Comparison of ENCODE assay signal across 9 cellular contexts in genomic region chr15:73753250-73754130, GRCh38. TPM values are rescaled to one million over a fixed set of nuclear protein-coding genes. Genes with fewer than 3 reads are reported as not detected.
DNase-seq lines count a peak whose midpoint lies in the region; FAIRE-seq and TF ChIP-seq lines count a peak whose summit lies in the region.
"Had no signal": no experiment of that assay in that cellular context is flagged by ENCODE, and none has a peak within 500 bp of the region (broad histone marks: within the 10 kb centered on the region; RNA-seq: fewer than 3 reads in every experiment).

A gene with protein sequence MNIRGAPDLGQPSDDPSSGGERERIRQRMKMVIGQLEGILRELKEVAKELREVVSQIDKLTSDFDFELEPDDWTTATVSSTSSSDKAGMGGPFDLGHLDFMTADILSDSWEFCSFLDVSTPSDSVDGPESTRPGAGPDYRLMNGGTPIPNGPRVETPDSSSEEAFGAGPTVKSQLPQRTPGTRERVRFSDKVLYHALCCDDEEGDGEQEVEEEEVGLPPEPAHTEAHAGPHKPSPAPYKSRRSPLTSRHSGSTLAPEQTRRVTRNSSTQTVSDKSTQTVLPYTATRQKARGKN (minus strand): TSS chr15:73753351. CDS start chr15:73751130, 2,221 bp downstream.

- POLR2A ChIA-PET in activated CD4-positive, alpha-beta memory T cell treated with anti-CD3 and anti-CD28 coated beads for 36 hours (lab: Charles Lee) = no interaction called here

- H3K4me3 ChIP-seq in epithelial cell of proximal tubule (ENCODE audit: low read depth, low read length) = peak within 1 kb of the TSS; percentile 40
- H3K4me3 ChIP-seq in mesendoderm (ENCODE audit: low read length) = peak within 1 kb of the TSS; percentile 45
- peak within 1 kb of the TSS; percentile 55 for H3K4me3 ChIP-seq in urinary bladder (ENCODE audit: low read depth, low read length)

- H4K8ac ChIP-seq in mesendoderm (ENCODE audit: low read depth, low read length) = no peak within 1 kb of the TSS

- intact Hi-C loops in activated CD4-positive, alpha-beta memory T cell treated with anti-CD3 and anti-CD28 coated beads for 36 hours (cut with micrococcal nuclease) = no loop called here

- no peak within 1 kb of the TSS for H2BK120ac ChIP-seq in mesendoderm (ENCODE audit: low read depth, low read length)

- no CpG with 5 or more reads among the region's 44 CpGs for WGBS in mesendoderm (ENCODE audit: extremely low coverage, insufficient coverage, low lambda C conversion rate)
- WGBS in urinary bladder = 11% methylated on average over 44 of the region's 44 CpGs

- no peak within 1 kb of the TSS for H3K4ac ChIP-seq in mesendoderm (ENCODE audit: low read depth, low read length)

- H3K4me1 ChIP-seq in mesendoderm (ENCODE audit: control insufficient read depth, low read depth, low read length) = peaks cover 12% of the 10 kb centered on the region
- H3K4me1 ChIP-seq in urinary bladder (ENCODE audit: insufficient read depth) = no peaks in the 10 kb centered on the region

- H2BK5ac ChIP-seq in mesendoderm (ENCODE audit: low read length) = no peak within 1 kb of the TSS

- H4K5ac ChIP-seq in mesendoderm (ENCODE audit: low read length) = no peak within 1 kb of the TSS

- DNase-seq in NCI-H748 (lab: John Stamatoyannopoulos, UW; ENCODE audit: unreplicated experiment) (peak; percentile 27), NCI-H748 treated with DMSO at 0.1 percent for 48 hours (lab: John Stamatoyannopoulos, UW) (no peak), epithelial cell of proximal tubule (ENCODE audit: low read depth) (no peak), mesendoderm (peak; percentile 54), KG1 (lab: John Stamatoyannopoulos, UW) (no peak), D721Med (ENCODE audit: insufficient read length, low spot score) (no peak)
- no peak for DNase-seq in activated CD4-positive, alpha-beta memory T cell treated with anti-CD3 and anti-CD28 coated beads for 36 hours
- DNase-seq: CD4-positive, CD25-positive, alpha-beta regulatory T cell had no signal

- H3K79me2 ChIP-seq in mesendoderm (ENCODE audit: control insufficient read depth, insufficient read depth, low read length) = no peaks in the 10 kb centered on the region

- H3K4me2 ChIP-seq in mesendoderm (ENCODE audit: low read length) = peak within 1 kb of the TSS; percentile 84

- peak within 1 kb of the TSS; percentile 85 for H3K56ac ChIP-seq in mesendoderm (ENCODE audit: low read length)

- H3K27ac Mint-ChIP-seq in activated CD4-positive, alpha-beta memory T cell treated with anti-CD3 and anti-CD28 coated beads for 36 hours = no peak within 1 kb of the TSS
- H3K27ac Mint-ChIP-seq: CD4-positive, CD25-positive, alpha-beta regulatory T cell had no signal

- H3K4me3 Mint-ChIP-seq in activated CD4-positive, alpha-beta memory T cell treated with anti-CD3 and anti-CD28 coated beads for 36 hours = no peak within 1 kb of the TSS
- H3K4me3 Mint-ChIP-seq: CD4-positive, CD25-positive, alpha-beta regulatory T cell had no signal

- H3K4me1 Mint-ChIP-seq in activated CD4-positive, alpha-beta memory T cell treated with anti-CD3 and anti-CD28 coated beads for 36 hours (ENCODE audit: low read depth) = peaks cover 3% of the 10 kb centered on the region

- CTCF ChIA-PET in activated CD4-positive, alpha-beta memory T cell treated with anti-CD3 and anti-CD28 coated beads for 36 hours (lab: Charles Lee) = no interaction called here

- no peaks in the 10 kb centered on the region for H3K36me3 Mint-ChIP-seq in activated CD4-positive, alpha-beta memory T cell treated with anti-CD3 and anti-CD28 coated beads for 36 hours

- H3K27me3 ChIP-seq in mesendoderm (ENCODE audit: insufficient read depth, low read length, poor library complexity) = no peaks in the 10 kb centered on the region

- H3K27me3 Mint-ChIP-seq in activated CD4-positive, alpha-beta memory T cell treated with anti-CD3 and anti-CD28 coated beads for 36 hours = peaks cover 45% of the 10 kb centered on the region

- no peak for TF ChIP-seq CTCF in epithelial cell of proximal tubule (conservative IDR thresholded peaks at IDR 0.05; ENCODE audit: low read depth, low read length)
- no peak for TF ChIP-seq CTCF in D721Med (IDR thresholded peaks at IDR 0.05; ENCODE audit: insufficient read depth, missing control alignments)

- H3K79me1 ChIP-seq in mesendoderm (ENCODE audit: low read length) = no peaks in the 10 kb centered on the region

- H2AK5ac ChIP-seq in mesendoderm (ENCODE audit: low read length) = no peak within 1 kb of the TSS

- H3K9me3 Mint-ChIP-seq in activated CD4-positive, alpha-beta memory T cell treated with anti-CD3 and anti-CD28 coated beads for 36 hours = no peaks in the 10 kb centered on the region
- H3K9me3 Mint-ChIP-seq: CD4-positive, CD25-positive, alpha-beta regulatory T cell had no signal

- H3K27ac ChIP-seq in mesendoderm (ENCODE audit: low read depth, low read length) = no peak within 1 kb of the TSS
- no peak within 1 kb of the TSS for H3K27ac ChIP-seq in urinary bladder (ENCODE audit: low read depth)

- H3K36me3 ChIP-seq in mesendoderm (ENCODE audit: control insufficient read depth, insufficient read depth, low read length) = no peaks in the 10 kb centered on the region
- H3K36me3 ChIP-seq in urinary bladder (ENCODE audit: insufficient read depth) = no peaks in the 10 kb centered on the region

- H2BK15ac ChIP-seq in mesendoderm (replicated peaks; ENCODE audit: low read depth) = no peak within 1 kb of the TSS

- H3K18ac ChIP-seq in mesendoderm (ENCODE audit: low read length) = peak within 1 kb of the TSS; percentile 47

- no peak for FAIRE-seq in D721Med (lab: Jason Lieb, UNC)

- peak within 1 kb of the TSS; percentile 86 for H3K23ac ChIP-seq in mesendoderm (ENCODE audit: low read length)

- H3K9ac ChIP-seq in mesendoderm (ENCODE audit: low read length) = peak within 1 kb of the TSS; percentile 78

RNA-seq across cellular contexts. Expression of the gene that starts here (rescaled TPM):
- total RNA-seq in epithelial cell of proximal tubule (under 0.01 and 2.0 TPM in 2 replicates), urinary bladder (7.3 TPM)
- polyA plus RNA-seq in mesendoderm (2013, experiment 1 of 2) = 4.2 TPM
- polyA plus RNA-seq in mesendoderm (2013, experiment 2 of 2) = 4.1 TPM
- 12.2 TPM for polyA plus RNA-seq in urinary bladder
- not detected for total RNA-seq in activated CD4-positive, alpha-beta memory T cell treated with anti-CD3 and anti-CD28 coated beads for 36 hours
- total RNA-seq: CD4-positive, CD25-positive, alpha-beta regulatory T cell had no signal
- polyA plus RNA-seq: CD4-positive, CD25-positive, alpha-beta regulatory T cell had no signal

Comparison
In these comparisons a context has a peak if more than half of its experiments do, and no peak if none do; other contexts are left out.
1. DNase-seq: peak in NCI-H748 (single experiment) and mesendoderm (single experiment); none in NCI-H748 treated with DMSO at 0.1 percent for 48 hours (single experiment), epithelial cell of proximal tubule (single experiment), KG1 (single experiment), activated CD4-positive, alpha-beta memory T cell treated with anti-CD3 and anti-CD28 coated beads for 36 hours (single experiment) and D721Med (single experiment).
2. Peak in every context shown above with its lines, with median percentiles within 50 percentile points of each other: H3K4me3 ChIP-seq.